7 cellular contexts compared by ENCODE assay signal in the genomic region with DNA sequence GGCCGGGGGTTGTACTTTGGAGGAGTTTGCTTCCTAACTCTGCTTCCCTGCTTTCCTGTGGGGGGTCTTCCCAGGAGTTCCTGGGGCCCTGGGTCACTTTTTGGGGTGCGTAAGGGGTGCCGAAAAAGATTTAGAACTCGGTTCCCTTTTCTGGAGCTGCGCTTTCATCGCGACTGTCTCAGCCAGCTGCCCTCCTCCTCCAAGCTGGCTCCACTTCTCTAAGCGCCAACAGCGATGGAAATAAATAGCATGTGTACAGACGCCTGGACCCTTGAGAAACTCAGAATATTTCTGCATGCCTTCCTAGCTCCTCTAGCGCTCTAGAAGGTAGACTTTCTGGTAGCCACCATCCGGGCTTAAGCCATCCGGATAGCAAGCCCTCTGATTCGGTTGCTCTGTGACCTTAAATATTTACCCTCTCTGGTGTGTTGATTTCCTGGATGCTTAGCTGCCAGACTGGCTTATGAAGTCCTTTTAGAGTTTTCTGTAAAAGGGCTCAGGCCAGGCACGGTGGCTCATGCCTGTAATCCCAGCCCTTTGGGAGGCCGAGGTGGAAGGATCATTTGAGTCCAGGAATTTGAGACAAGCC.
A peak's percentile ranks its signal among the peaks of the same experiment; 100 is the strongest.
DNase-seq lines count a peak whose midpoint lies in the region; ATAC-seq lines count a peak whose summit lies in the region.
"Not testable (repeated sequence)": the region's sequence is repeated elsewhere in the genome, so short reads cannot be mapped to it uniquely, and the experiment has no call there.

No MANE protein-coding gene starts in this region.

- not testable (repeated sequence) for H3K27ac Mint-ChIP-seq in activated CD8-positive, alpha-beta T cell treated with anti-CD3 and anti-CD28 coated beads, Interleukin-2, amount 10 ng/mL, durations not matched to agents 7 days and 5 days; naive B cell

- ATAC-seq in GM19324 (IDR thresholded peaks at IDR 0.05; ENCODE audit: low FRiP score, unreplicated experiment) (peak; percentile 19), GM21619 (IDR thresholded peaks at IDR 0.05; ENCODE audit: unreplicated experiment) (peak; percentile 16), HG02938 (IDR thresholded peaks at IDR 0.05; ENCODE audit: unreplicated experiment) (peak; percentile 26), HG03439 (IDR thresholded peaks at IDR 0.05; ENCODE audit: unreplicated experiment) (peak; percentile 3), left cardiac atrium (peak; percentile 41 to 46), naive B cell (ENCODE audit: low read depth in 2 of 2) (peak; percentile 51 to 57)
- ATAC-seq in activated CD8-positive, alpha-beta T cell treated with anti-CD3 and anti-CD28 coated beads, Interleukin-2, amount 10 ng/mL, durations not matched to agents 7 days and 5 days, result peak; percentile 18

- intact Hi-C loops in left cardiac atrium (cut with DNase I), result not testable (repeated sequence)

- DNase-seq in activated CD8-positive, alpha-beta T cell treated with anti-CD3 and anti-CD28 coated beads, Interleukin-2, amount 10 ng/mL, durations not matched to agents 7 days and 5 days; left cardiac atrium; naive B cell: not testable (repeated sequence)

- H3K36me3 Mint-ChIP-seq in activated CD8-positive, alpha-beta T cell treated with anti-CD3 and anti-CD28 coated beads, Interleukin-2, amount 10 ng/mL, durations not matched to agents 7 days and 5 days (ENCODE audit: low read depth); naive B cell: not testable (repeated sequence)

- H3K4me1 Mint-ChIP-seq in activated CD8-positive, alpha-beta T cell treated with anti-CD3 and anti-CD28 coated beads, Interleukin-2, amount 10 ng/mL, durations not matched to agents 7 days and 5 days (ENCODE audit: low read depth), result not testable (repeated sequence)
- peaks cover 0 to 12% (median 0%) of the 10 kb centered on the region in 3 donors for H3K4me1 Mint-ChIP-seq in naive B cell

- H3K27me3 Mint-ChIP-seq in activated CD8-positive, alpha-beta T cell treated with anti-CD3 and anti-CD28 coated beads, Interleukin-2, amount 10 ng/mL, durations not matched to agents 7 days and 5 days (ENCODE audit: low read depth); naive B cell: not testable (repeated sequence)

- POLR2A ChIA-PET in activated CD8-positive, alpha-beta T cell treated with anti-CD3 and anti-CD28 coated beads, Interleukin-2, amount 10 ng/mL, durations not matched to agents 7 days and 5 days (lab: Charles Lee), result not testable (repeated sequence)

- not testable (repeated sequence) for H3K4me3 Mint-ChIP-seq in activated CD8-positive, alpha-beta T cell treated with anti-CD3 and anti-CD28 coated beads, Interleukin-2, amount 10 ng/mL, durations not matched to agents 7 days and 5 days; naive B cell

- CTCF ChIA-PET in activated CD8-positive, alpha-beta T cell treated with anti-CD3 and anti-CD28 coated beads, Interleukin-2, amount 10 ng/mL, durations not matched to agents 7 days and 5 days (lab: Charles Lee), result not testable (repeated sequence)

- H3K9me3 Mint-ChIP-seq in activated CD8-positive, alpha-beta T cell treated with anti-CD3 and anti-CD28 coated beads, Interleukin-2, amount 10 ng/mL, durations not matched to agents 7 days and 5 days (ENCODE audit: insufficient read depth); naive B cell: not testable (repeated sequence)

Comparison
In these comparisons a context has a peak if more than half of its experiments do, and no peak if none do; other contexts are left out.
1. ATAC-seq: peak in every context shown above with its lines; median percentile 54 in naive B cell; 44 in left cardiac atrium; 26 in HG02938; 19 in GM19324; 18 in activated CD8-positive, alpha-beta T cell treated with anti-CD3 and anti-CD28 coated beads, Interleukin-2, amount 10 ng/mL, durations not matched to agents 7 days and 5 days; 16 in GM21619; 3 in HG03439.